ENCODE assay signal across 39 cellular contexts in genomic region chr17:73878923-73879322, GRCh38.
"Had no signal": no experiment of that assay in that cellular context is flagged by ENCODE, and none has a peak within 500 bp of the region (broad histone marks: within the 10 kb centered on the region; RNA-seq: fewer than 3 reads in every experiment).

No MANE protein-coding gene starts in this region.

- H3K4me1 ChIP-seq: adrenal gland, ascending aorta, body of pancreas, breast epithelium had no signal

- H3K4me3 ChIP-seq: adrenal gland, ascending aorta, body of pancreas, breast epithelium, cardiac muscle cell had no signal

- H3K4me3 Mint-ChIP-seq: activated naive CD4-positive, alpha-beta T cell treated with anti-CD3 and anti-CD28 coated beads for 36 hours; activated naive CD4-positive, alpha-beta T cell treated with anti-CD3 and anti-CD28 coated beads, Interleukin-2, amount 10 ng/mL, durations not matched to agents 7 days and 5 days; activated naive CD4-positive, alpha-beta T cell treated with anti-CD3 and anti-CD28 coated beads, Interleukin-2, amount 50 U/mL, for 24 hours; activated naive CD8-positive, alpha-beta T cell; activated naive CD8-positive, alpha-beta T cell treated with anti-CD3 and anti-CD28 coated beads for 36 hours; activated naive CD8-positive, alpha-beta T cell treated with anti-CD3 and anti-CD28 coated beads, Interleukin-2, amount 10 ng/mL, durations not matched to agents 7 days and 5 days; activated naive CD8-positive, alpha-beta T cell treated with anti-CD3 and anti-CD28 coated beads, Interleukin-2, amount 50 U/mL, for 24 hours; activated T-cell treated with anti-CD3 and anti-CD28 coated beads, Interleukin-2, amount 50 U/mL, for 24 hours; activated T-cell treated with anti-CD3 and anti-CD28 coated beads, Interleukin-2, amount 50 U/mL, for 4 hours; activated T-cell treated with anti-CD3 and anti-CD28 coated beads, Interleukin-2, amount 50 U/mL, for 72 hours; activated T-helper 1 cell treated with anti-CD3 and anti-CD28 coated beads, Interleukin-12 subunit alpha, Interleukin-12 subunit beta, Interleukin-2, Interleukin-4 antibody, amounts not matched to agents 30 ng/mL and 10 ng/mL and 1 ng/mL, durations not matched to agents 14 hours and 24 hours and 36 hours; activated T-helper 17 cell treated with anti-CD3 and anti-CD28 coated beads, Interleukin-2, amount 50 U/mL, for 72 hours; brain; central memory CD8-positive, alpha-beta T cell had no signal

- H3K27ac Mint-ChIP-seq: activated naive CD4-positive, alpha-beta T cell treated with anti-CD3 and anti-CD28 coated beads for 36 hours; activated naive CD4-positive, alpha-beta T cell treated with anti-CD3 and anti-CD28 coated beads, Interleukin-2, amount 10 ng/mL, durations not matched to agents 7 days and 5 days; activated naive CD4-positive, alpha-beta T cell treated with anti-CD3 and anti-CD28 coated beads, Interleukin-2, amount 50 U/mL, for 24 hours; activated naive CD4-positive, alpha-beta T cell treated with anti-CD3 and anti-CD28 coated beads, Interleukin-2, amount 50 U/mL, for 72 hours; activated naive CD8-positive, alpha-beta T cell; activated naive CD8-positive, alpha-beta T cell treated with anti-CD3 and anti-CD28 coated beads for 36 hours; activated naive CD8-positive, alpha-beta T cell treated with anti-CD3 and anti-CD28 coated beads, Interleukin-2, amount 10 ng/mL, durations not matched to agents 7 days and 5 days; activated naive CD8-positive, alpha-beta T cell treated with anti-CD3 and anti-CD28 coated beads, Interleukin-2, amount 50 U/mL, for 24 hours; activated T-cell treated with anti-CD3 and anti-CD28 coated beads, Interleukin-2, amount 50 U/mL, for 24 hours; activated T-cell treated with anti-CD3 and anti-CD28 coated beads, Interleukin-2, amount 50 U/mL, for 72 hours; activated T-helper 1 cell treated with anti-CD3 and anti-CD28 coated beads, Interleukin-12 subunit alpha, Interleukin-12 subunit beta, Interleukin-2, Interleukin-4 antibody, amounts not matched to agents 30 ng/mL and 10 ng/mL and 1 ng/mL, durations not matched to agents 14 hours and 24 hours and 36 hours; activated T-helper 17 cell treated with anti-CD3 and anti-CD28 coated beads, Interleukin-2, amount 50 U/mL, for 72 hours; activated T-helper 2 cell treated with anti-CD3 and anti-CD28 coated beads, Interferon-gamma antibody, Interleukin-2, Interleukin-4, amounts not matched to agents 10 μg/mL and 5 μg/mL and 100 μg/mL, durations not matched to agents 14 hours and 24 hours and 36 hours had no signal

- H3K36me3 Mint-ChIP-seq: activated naive CD4-positive, alpha-beta T cell treated with anti-CD3 and anti-CD28 coated beads, Interleukin-2, amount 10 ng/mL, durations not matched to agents 7 days and 5 days; activated naive CD4-positive, alpha-beta T cell treated with anti-CD3 and anti-CD28 coated beads, Interleukin-2, amount 50 U/mL, for 24 hours; activated naive CD4-positive, alpha-beta T cell treated with anti-CD3 and anti-CD28 coated beads, Interleukin-2, amount 50 U/mL, for 72 hours; activated naive CD8-positive, alpha-beta T cell; activated naive CD8-positive, alpha-beta T cell treated with anti-CD3 and anti-CD28 coated beads for 36 hours; activated naive CD8-positive, alpha-beta T cell treated with anti-CD3 and anti-CD28 coated beads, Interleukin-2, amount 10 ng/mL, durations not matched to agents 7 days and 5 days; brain had no signal

- H3K27me3 ChIP-seq: adrenal gland, ascending aorta, body of pancreas, brain microvascular endothelial cell had no signal

- DNase-seq: activated effector memory CD4-positive, alpha-beta T cell treated with anti-CD3 and anti-CD28 coated beads, Interleukin-2, amount 50 U/mL, for 16 hours; activated effector memory CD4-positive, alpha-beta T cell treated with Interleukin-2 at 50 U/mL for 16 hours; activated gamma-delta T cell; activated gamma-delta T cell treated with Interleukin-2 at 50 U/mL for 16 hours; activated naive CD4-positive, alpha-beta T cell; activated naive CD4-positive, alpha-beta T cell treated with anti-CD3 and anti-CD28 coated beads for 36 hours; activated naive CD4-positive, alpha-beta T cell treated with anti-CD3 and anti-CD28 coated beads, Interleukin-2, amount 10 ng/mL, durations not matched to agents 7 days and 5 days; activated naive CD4-positive, alpha-beta T cell treated with anti-CD3 and anti-CD28 coated beads, Interleukin-2, amount 50 U/mL, for 16 hours; activated naive CD4-positive, alpha-beta T cell treated with Interleukin-2 at 50 U/mL for 16 hours; activated naive CD8-positive, alpha-beta T cell treated with anti-CD3 and anti-CD28 coated beads for 36 hours; activated naive CD8-positive, alpha-beta T cell treated with anti-CD3 and anti-CD28 coated beads, Interleukin-2, amount 10 ng/mL, durations not matched to agents 7 days and 5 days; activated naive CD8-positive, alpha-beta T cell treated with anti-CD3 and anti-CD28 coated beads, Interleukin-2, amount 50 U/mL, for 24 hours; activated T-cell treated with anti-CD3 and anti-CD28 coated beads for 4 hours; activated T-cell treated with anti-CD3 and anti-CD28 coated beads, Interleukin-2, amount 50 U/mL, for 1 hour; activated T-cell treated with anti-CD3 and anti-CD28 coated beads, Interleukin-2, amount 50 U/mL, for 24 hours; activated T-cell treated with anti-CD3 and anti-CD28 coated beads, Interleukin-2, amount 50 U/mL, for 4 hours; activated T-cell treated with anti-CD3 and anti-CD28 coated beads, Interleukin-2, amount 50 U/mL, for 48 hours; activated T-cell treated with anti-CD3 and anti-CD28 coated beads, Interleukin-2, amount 50 U/mL, for 72 hours; adrenal gland; amniotic stem cell; amygdala; anterior cingulate cortex; aorta; body of pancreas; brain microvascular endothelial cell; caudate nucleus; central memory CD4-positive, alpha-beta T cell; cerebellar nuclear complex had no signal

- H3K4me1 Mint-ChIP-seq: activated naive CD4-positive, alpha-beta T cell treated with anti-CD3 and anti-CD28 coated beads, Interleukin-2, amount 10 ng/mL, durations not matched to agents 7 days and 5 days; activated naive CD4-positive, alpha-beta T cell treated with anti-CD3 and anti-CD28 coated beads, Interleukin-2, amount 50 U/mL, for 24 hours; activated naive CD8-positive, alpha-beta T cell treated with anti-CD3 and anti-CD28 coated beads for 36 hours; activated naive CD8-positive, alpha-beta T cell treated with anti-CD3 and anti-CD28 coated beads, Interleukin-2, amount 10 ng/mL, durations not matched to agents 7 days and 5 days; activated T-helper 17 cell treated with anti-CD3 and anti-CD28 coated beads, Interleukin-2, amount 50 U/mL, for 72 hours; central memory CD8-positive, alpha-beta T cell had no signal

- H3K9me3 ChIP-seq: adrenal gland, ascending aorta, body of pancreas, breast epithelium had no signal

- H3K27ac ChIP-seq: adrenal gland, ascending aorta, body of pancreas, brain microvascular endothelial cell, breast epithelium, cardiac muscle cell had no signal

- ATAC-seq: activated naive CD4-positive, alpha-beta T cell treated with anti-CD3 and anti-CD28 coated beads, Interleukin-2, amount 50 U/mL, for 72 hours; activated naive CD8-positive, alpha-beta T cell treated with anti-CD3 and anti-CD28 coated beads, Interleukin-2, amount 50 U/mL, for 24 hours; activated T-cell treated with anti-CD3 and anti-CD28 coated beads, Interleukin-2, amount 50 U/mL, for 4 hours; activated T-cell treated with anti-CD3 and anti-CD28 coated beads, Interleukin-2, amount 50 U/mL, for 72 hours; activated T-helper 17 cell treated with anti-CD3 and anti-CD28 coated beads, Interleukin-2, amount 50 U/mL, for 72 hours; body of pancreas had no signal

- H3K36me3 ChIP-seq: adrenal gland, ascending aorta, brain microvascular endothelial cell, breast epithelium, cardiac muscle cell had no signal

- H3K9me3 Mint-ChIP-seq: activated naive CD4-positive, alpha-beta T cell treated with anti-CD3 and anti-CD28 coated beads for 36 hours; activated naive CD4-positive, alpha-beta T cell treated with anti-CD3 and anti-CD28 coated beads, Interleukin-2, amount 10 ng/mL, durations not matched to agents 7 days and 5 days; activated naive CD4-positive, alpha-beta T cell treated with anti-CD3 and anti-CD28 coated beads, Interleukin-2, amount 50 U/mL, for 24 hours; activated naive CD4-positive, alpha-beta T cell treated with anti-CD3 and anti-CD28 coated beads, Interleukin-2, amount 50 U/mL, for 72 hours; activated naive CD8-positive, alpha-beta T cell treated with anti-CD3 and anti-CD28 coated beads for 36 hours; activated naive CD8-positive, alpha-beta T cell treated with anti-CD3 and anti-CD28 coated beads, Interleukin-2, amount 10 ng/mL, durations not matched to agents 7 days and 5 days; activated naive CD8-positive, alpha-beta T cell treated with anti-CD3 and anti-CD28 coated beads, Interleukin-2, amount 50 U/mL, for 24 hours; activated T-cell treated with anti-CD3 and anti-CD28 coated beads, Interleukin-2, amount 50 U/mL, for 24 hours; activated T-cell treated with anti-CD3 and anti-CD28 coated beads, Interleukin-2, amount 50 U/mL, for 4 hours; activated T-cell treated with anti-CD3 and anti-CD28 coated beads, Interleukin-2, amount 50 U/mL, for 72 hours; activated T-helper 1 cell treated with anti-CD3 and anti-CD28 coated beads, Interleukin-12 subunit alpha, Interleukin-12 subunit beta, Interleukin-2, Interleukin-4 antibody, amounts not matched to agents 30 ng/mL and 10 ng/mL and 1 ng/mL, durations not matched to agents 14 hours and 24 hours and 36 hours; activated T-helper 17 cell treated with anti-CD3 and anti-CD28 coated beads, Interleukin-2, amount 50 U/mL, for 72 hours; activated T-helper 2 cell treated with anti-CD3 and anti-CD28 coated beads, Interferon-gamma antibody, Interleukin-2, Interleukin-4, amounts not matched to agents 10 μg/mL and 5 μg/mL and 100 μg/mL, durations not matched to agents 14 hours and 24 hours and 36 hours; brain; central memory CD8-positive, alpha-beta T cell had no signal
